ENCODE assay signal across 8 cellular contexts in the genomic region with DNA sequence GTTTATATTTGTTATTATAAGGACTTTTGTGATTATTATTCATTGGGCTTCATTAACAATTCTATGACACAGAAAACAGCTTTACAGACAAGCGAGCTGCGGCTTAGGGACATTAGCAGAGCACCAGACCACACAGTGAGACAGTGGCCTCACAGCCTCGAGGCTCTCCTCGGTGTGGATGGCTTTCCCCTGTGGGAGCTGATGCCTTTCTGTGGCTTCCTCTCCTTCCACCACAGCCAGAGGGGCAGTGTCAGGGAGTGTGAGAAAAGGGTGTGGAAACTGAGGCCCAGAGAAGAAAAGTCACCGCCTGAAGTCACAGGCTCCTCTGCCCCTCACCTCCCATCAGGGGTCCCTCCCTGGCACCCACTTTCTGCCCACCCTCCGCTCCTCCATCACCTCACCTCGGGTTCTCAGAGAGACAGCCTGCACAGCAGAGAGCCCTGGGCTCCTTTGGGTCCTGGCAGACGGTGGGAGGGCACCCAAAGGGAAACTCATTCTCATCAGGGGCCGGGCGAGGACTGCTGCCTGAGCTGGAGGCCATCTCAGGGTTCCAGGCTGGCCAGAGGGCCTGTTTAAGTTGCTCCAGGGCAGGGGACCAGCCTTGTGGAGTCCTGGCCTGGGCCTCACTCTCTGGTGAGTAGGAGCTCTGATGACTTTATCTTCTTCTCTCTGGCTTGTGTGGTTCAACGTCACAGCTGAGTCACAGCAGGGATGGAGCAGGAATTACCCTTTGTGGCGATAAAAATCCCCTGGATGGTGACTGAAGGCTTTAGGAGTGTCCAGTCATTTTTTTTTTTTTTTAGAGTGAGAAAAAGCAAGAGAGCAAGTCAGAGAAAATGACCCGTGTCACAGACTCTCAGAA. TPM values are rescaled to one million over a fixed set of nuclear protein-coding genes. Genes with fewer than 3 reads are reported as not detected.
DNase-seq lines count a peak whose midpoint lies in the region; ATAC-seq and TF ChIP-seq lines count a peak whose summit lies in the region.

No MANE protein-coding gene starts in this region.

- in situ Hi-C loops in GM18951 (cut with MboI; ENCODE audit: low sequenced_read_pairs, unreplicated experiment): no loop called here

- peak overlapping the region; percentile 45 to 48 for H3K9ac ChIP-seq in duodenal mucosa (ENCODE audit: low read depth in 1 of 2, low read length in 2 of 2)

- intact Hi-C loops in posterior vena cava (cut with DNase I): loop anchor here in 1 of 2 donors (5.0 kb wide), 1 partner anchor 48 kb away; the partner anchor contains the start of gene PHF19

- peak; percentile 78 for DNase-seq in activated CD4-positive, alpha-beta T cell treated with anti-CD3 and anti-CD28 coated beads for 1 hour
- DNase-seq in posterior vena cava (ENCODE audit: low spot score) (peak; percentile 86), foreskin melanocyte (no peak), anterior cingulate cortex (lab: John Stamatoyannopoulos, UW) (no peak), NCI-H526 (lab: John Stamatoyannopoulos, UW) (no peak)

- H3K36me3 ChIP-seq in duodenal mucosa (ENCODE audit: control insufficient read depth in 1 of 2, insufficient read depth in 2 of 2, low read length in 2 of 2): no peaks in the 10 kb centered on the region

- peak; percentile 33 for ATAC-seq in HG03135 (IDR thresholded peaks at IDR 0.05; ENCODE audit: unreplicated experiment)

- H3K9me3 ChIP-seq in duodenal mucosa (ENCODE audit: control insufficient read depth in 1 of 2, low read length in 2 of 2): no peaks in the 10 kb centered on the region

- peak overlapping the region; percentile 30 to 42 for H3K4me3 ChIP-seq in duodenal mucosa (ENCODE audit: low read depth in 1 of 2, low read length in 2 of 2)

- peaks cover 5 to 8% of the 10 kb centered on the region in 2 donors for H3K4me1 ChIP-seq in duodenal mucosa (ENCODE audit: control insufficient read depth in 1 of 2, insufficient read depth in 2 of 2, low read length in 2 of 2)

- H3K27ac ChIP-seq in duodenal mucosa (ENCODE audit: low read depth, low read length): peak overlapping the region; percentile 39

- TF ChIP-seq POLR2A in GM18951 (IDR thresholded peaks at IDR 0.05; ENCODE audit: extremely low read depth, insufficient read depth, insufficient read length): peak; percentile 97

- no peaks in the 10 kb centered on the region for H3K27me3 ChIP-seq in duodenal mucosa (ENCODE audit: control insufficient read depth in 1 of 2, insufficient read depth in 2 of 2, low read length in 2 of 2)

RNA-seq across cellular contexts. Expression of gene TRAF1, which starts 0.8 kb away (rescaled TPM):
- total RNA-seq in posterior vena cava: 10 to 100 TPM; 10.2 to 14.6 TPM

RNA-seq across cellular contexts. Expression of gene PHF19, which starts 48.8 kb away (rescaled TPM):
- total RNA-seq in posterior vena cava: 10 to 100 TPM; 30.8 to 40.2 TPM

Comparison
In these comparisons a context has a peak if more than half of its experiments do, and no peak if none do; other contexts are left out.
1. DNase-seq: peak in activated CD4-positive, alpha-beta T cell treated with anti-CD3 and anti-CD28 coated beads for 1 hour (single experiment) and posterior vena cava (single experiment); none in foreskin melanocyte (single experiment), anterior cingulate cortex (0 of 58) and NCI-H526 (0 of 2).